Comparison of ENCODE assay signal across 1 cellular context in genomic region chr14:22524105-22524783, GRCh38.
TF ChIP-seq lines count a peak whose summit lies in the region.

No MANE protein-coding gene starts in this region.

TF ChIP-seq in GM12878, 131 proteins besides CTCF, POLR2A, EP300 and RAD21 (continues in another document):
- TF ChIP-seq ZNF384 (IDR thresholded peaks at IDR 0.05; ENCODE audit: borderline replicate concordance, low read depth, low read length) (no peak), IKZF1 (conservative IDR thresholded peaks at IDR 0.05) (peak; percentile 27; the same call in 1 of the 2 replicates), RFX5 (IDR thresholded peaks at IDR 0.05; ENCODE audit: low read depth, low read length) (no peak), BCL11A (IDR thresholded peaks at IDR 0.05; ENCODE audit: low read depth, low read length) (no peak), CHD2 (IDR thresholded peaks at IDR 0.05; ENCODE audit: borderline replicate concordance, low read depth, low read length) (no peak), FOXM1 (IDR thresholded peaks at IDR 0.05; ENCODE audit: low read depth, low read length) (no peak), BHLHE40 (IDR thresholded peaks at IDR 0.05; ENCODE audit: borderline replicate concordance in 1 of 2, low read depth in 2 of 2, low read length in 1 of 2) (0 out of 4 replicates have a peak, but pooled peaks of 1 of the 2 experiments have one; percentile 6), MEF2B (IDR thresholded peaks at IDR 0.05; ENCODE audit: partially characterized antibody, poor library complexity, severe bottlenecking) (no peak), RELA (IDR thresholded peaks at IDR 0.05; ENCODE audit: borderline replicate concordance, partially characterized antibody) (no peak), ZBTB33 (IDR thresholded peaks at IDR 0.05) (no peak), PKNOX1 (IDR thresholded peaks at IDR 0.05) (no peak), CHD1 (IDR thresholded peaks at IDR 0.05; ENCODE audit: low read depth, low read length) (no peak), ATF2 (IDR thresholded peaks at IDR 0.05; ENCODE audit: low read length) (no peak), DPF2 (IDR thresholded peaks at IDR 0.05) (0 out of 2 replicates have a peak, but pooled peaks have one; percentile 36), LARP7 (IDR thresholded peaks at IDR 0.05) (no peak; the same call in 1 of the 2 replicates), RCOR1 (conservative IDR thresholded peaks at IDR 0.05; ENCODE audit: low read depth, low read length) (no peak), ZBTB11 (CRISPR knock-in tag; IDR thresholded peaks at IDR 0.05) (no peak), TARDBP (IDR thresholded peaks at IDR 0.05; ENCODE audit: borderline replicate concordance) (no peak), RAD51 (IDR thresholded peaks at IDR 0.05) (no peak), ZNF622 (IDR thresholded peaks at IDR 0.05) (no peak), ELK1 (IDR thresholded peaks at IDR 0.05; ENCODE audit: low read depth, low read length) (no peak), TBL1XR1 (IDR thresholded peaks at IDR 0.05; ENCODE audit: low read depth, low read length) (no peak), MTA2 (IDR thresholded peaks at IDR 0.05; ENCODE audit: low read depth) (peak; percentile 51; the same call in 1 of the 2 replicates), HDAC2 (IDR thresholded peaks at IDR 0.05) (no peak), SKIL (IDR thresholded peaks at IDR 0.05; ENCODE audit: low read depth, poor library complexity, severe bottlenecking) (no peak), SMAD5 (IDR thresholded peaks at IDR 0.05; ENCODE audit: low read depth) (0 out of 2 replicates have a peak, but pooled peaks have one; percentile 19), ZNF687 (IDR thresholded peaks at IDR 0.05) (peak; percentile 88), TCF3 (IDR thresholded peaks at IDR 0.05; ENCODE audit: borderline replicate concordance, insufficient read depth, low read depth, low read length) (no peak), TAF1 (IDR thresholded peaks at IDR 0.05; ENCODE audit: borderline replicate concordance, low read depth, low read length) (no peak), SUPT20H (IDR thresholded peaks at IDR 0.05; ENCODE audit: borderline replicate concordance, control insufficient read depth, low read depth, low read length) (no peak), RB1 (IDR thresholded peaks at IDR 0.05; ENCODE audit: borderline replicate concordance) (no peak), ETV6 (conservative IDR thresholded peaks at IDR 0.05 in 1 of 2, IDR thresholded peaks at IDR 0.05 in 1 of 2; ENCODE audit: borderline replicate concordance in 1 of 2, low read depth in 1 of 2) (0 out of 4 replicates have a peak, but pooled peaks of 1 of the 2 experiments have one; percentile 6), RUNX3 (IDR thresholded peaks at IDR 0.05; ENCODE audit: low read length) (peak; percentile 56; the same call in 1 of the 2 replicates), ASH2L (IDR thresholded peaks at IDR 0.05; ENCODE audit: borderline replicate concordance, low read depth) (no peak), BCL3 (IDR thresholded peaks at IDR 0.05; ENCODE audit: borderline replicate concordance, insufficient read depth, low read depth, low read length, poor library complexity, severe bottlenecking) (no peak), IRF5 (IDR thresholded peaks at IDR 0.05; ENCODE audit: borderline replicate concordance) (no peak), ATF7 (IDR thresholded peaks at IDR 0.05; ENCODE audit: low read depth) (0 out of 2 replicates have a peak, but pooled peaks have one; percentile 43), MAX (IDR thresholded peaks at IDR 0.05; ENCODE audit: low read depth, low read length) (no peak), IKZF2 (IDR thresholded peaks at IDR 0.05) (no peak), RBBP5 (conservative IDR thresholded peaks at IDR 0.05) (no peak), CREB1 (IDR thresholded peaks at IDR 0.05; ENCODE audit: low read depth) (no peak), NBN (IDR thresholded peaks at IDR 0.05) (no peak)
